Comparison of ENCODE assay signal across 1 cellular context in genomic region chr3:49248828-49249227, GRCh38.
A peak's percentile ranks its signal among the peaks of the same experiment; 100 is the strongest.
TF ChIP-seq lines count a peak whose summit lies in the region.

No MANE protein-coding gene starts in this region.

TF ChIP-seq in K562, 482 proteins besides CTCF, POLR2A, EP300 and RAD21 (continued from another document and continues in another):
- TF ChIP-seq CCNT2 (IDR thresholded peaks at IDR 0.05; ENCODE audit: borderline replicate concordance, extremely low read depth, insufficient read length, low read depth, low read length): no peak
- TF ChIP-seq NR2F6 (CRISPR knock-in tag; IDR thresholded peaks at IDR 0.05): no peak
- TF ChIP-seq PREB (CRISPR knock-in tag; IDR thresholded peaks at IDR 0.05): no peak
- no peak for TF ChIP-seq XRCC5 (IDR thresholded peaks at IDR 0.05; ENCODE audit: low read depth, low read length)
- TF ChIP-seq NFIC (IDR thresholded peaks at IDR 0.05): no peak
- TF ChIP-seq ZNF282 (CRISPR knock-in tag; IDR thresholded peaks at IDR 0.05): no peak
- TF ChIP-seq ZNF124 (CRISPR knock-in tag; IDR thresholded peaks at IDR 0.05): no peak
- no peak for TF ChIP-seq HDAC6 (IDR thresholded peaks at IDR 0.05; ENCODE audit: low read depth, low read length)
- TF ChIP-seq, protein P1, sequence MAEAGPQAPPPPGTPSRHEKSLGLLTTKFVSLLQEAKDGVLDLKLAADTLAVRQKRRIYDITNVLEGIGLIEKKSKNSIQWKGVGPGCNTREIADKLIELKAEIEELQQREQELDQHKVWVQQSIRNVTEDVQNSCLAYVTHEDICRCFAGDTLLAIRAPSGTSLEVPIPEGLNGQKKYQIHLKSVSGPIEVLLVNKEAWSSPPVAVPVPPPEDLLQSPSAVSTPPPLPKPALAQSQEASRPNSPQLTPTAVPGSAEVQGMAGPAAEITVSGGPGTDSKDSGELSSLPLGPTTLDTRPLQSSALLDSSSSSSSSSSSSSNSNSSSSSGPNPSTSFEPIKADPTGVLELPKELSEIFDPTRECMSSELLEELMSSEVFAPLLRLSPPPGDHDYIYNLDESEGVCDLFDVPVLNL (CRISPR knock-in tag; IDR thresholded peaks at IDR 0.05; ENCODE audit: low read depth): no peak
- TF ChIP-seq, protein P2, sequence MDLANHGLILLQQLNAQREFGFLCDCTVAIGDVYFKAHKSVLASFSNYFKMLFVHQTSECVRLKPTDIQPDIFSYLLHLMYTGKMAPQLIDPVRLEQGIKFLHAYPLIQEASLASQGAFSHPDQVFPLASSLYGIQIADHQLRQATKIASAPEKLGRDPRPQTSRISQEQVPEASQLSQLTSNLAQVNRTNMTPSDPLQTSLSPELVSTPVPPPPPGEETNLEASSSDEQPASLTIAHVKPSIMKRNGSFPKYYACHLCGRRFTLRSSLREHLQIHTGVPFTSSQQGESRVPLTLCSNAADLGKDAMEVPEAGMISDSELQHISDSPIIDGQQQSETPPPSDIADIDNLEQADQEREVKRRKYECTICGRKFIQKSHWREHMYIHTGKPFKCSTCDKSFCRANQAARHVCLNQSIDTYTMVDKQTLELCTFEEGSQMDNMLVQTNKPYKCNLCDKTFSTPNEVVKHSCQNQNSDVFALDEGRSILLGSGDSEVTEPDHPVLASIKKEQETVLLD (IDR thresholded peaks at IDR 0.05): no peak
- TF ChIP-seq ZHX1 (conservative IDR thresholded peaks at IDR 0.05; ENCODE audit: low read length): no peak
- TF ChIP-seq MYBL2 (IDR thresholded peaks at IDR 0.05; ENCODE audit: low read depth): no peak
- TF ChIP-seq MYBL2 (CRISPR knock-in tag; IDR thresholded peaks at IDR 0.05; ENCODE audit: borderline replicate concordance): no peak
- TF ChIP-seq NFIX (CRISPR knock-in tag; IDR thresholded peaks at IDR 0.05; ENCODE audit: low read depth): no peak
- no peak for TF ChIP-seq SAFB (IDR thresholded peaks at IDR 0.05; ENCODE audit: borderline replicate concordance, low read depth, low read length)
- no peak for TF ChIP-seq ZNF592 (IDR thresholded peaks at IDR 0.05)
- no peak for TF ChIP-seq ZNF76 (CRISPR knock-in tag; IDR thresholded peaks at IDR 0.05; ENCODE audit: borderline replicate concordance)
- no peak for TF ChIP-seq TBL1XR1 (IDR thresholded peaks at IDR 0.05; ENCODE audit: low read length in 2 of 2)
- 0 out of 2 replicates have a peak, but pooled peaks have one; percentile 20 for TF ChIP-seq SMAD4 (CRISPR knock-in tag; conservative IDR thresholded peaks at IDR 0.05)
- no peak for TF ChIP-seq NR2C1 (IDR thresholded peaks at IDR 0.05)
- TF ChIP-seq NR2C1 (tag; IDR thresholded peaks at IDR 0.05): no peak
- no peak for TF ChIP-seq CREBBP (IDR thresholded peaks at IDR 0.05; ENCODE audit: low read depth, low read length)
- TF ChIP-seq SIX5 (IDR thresholded peaks at IDR 0.05; ENCODE audit: borderline replicate concordance in 1 of 2, insufficient read depth in 1 of 2, low read depth in 1 of 2, low read length in 2 of 2): no peak
- TF ChIP-seq SMC3 (conservative IDR thresholded peaks at IDR 0.05; ENCODE audit: insufficient read depth, low read depth, low read length): no peak
- 0 out of 2 replicates have a peak, but pooled peaks have one; percentile 13 for TF ChIP-seq ELF1 (tag; IDR thresholded peaks at IDR 0.05)
- TF ChIP-seq PCBP2 (IDR thresholded peaks at IDR 0.05; ENCODE audit: low read depth, low read length, poor library complexity, severe bottlenecking): no peak
- TF ChIP-seq RNF219 (CRISPR knock-in tag; IDR thresholded peaks at IDR 0.05): no peak
- TF ChIP-seq SMARCB1 (IDR thresholded peaks at IDR 0.05; ENCODE audit: insufficient read length, low read depth): no peak
- TF ChIP-seq SRSF9 (IDR thresholded peaks at IDR 0.05; ENCODE audit: borderline replicate concordance, low read depth, low read length): no peak
- TF ChIP-seq NR3C1 (CRISPR knock-in tag; IDR thresholded peaks at IDR 0.05): no peak
- TF ChIP-seq CSDE1 (IDR thresholded peaks at IDR 0.05): no peak
- no peak for TF ChIP-seq BDP1 (IDR thresholded peaks at IDR 0.05; ENCODE audit: insufficient read depth, insufficient read length)
- TF ChIP-seq MEIS2 (IDR thresholded peaks at IDR 0.05; ENCODE audit: partially characterized antibody): no peak
- no peak for TF ChIP-seq ZNF696 (CRISPR knock-in tag; conservative IDR thresholded peaks at IDR 0.05)
- TF ChIP-seq CBX3 (IDR thresholded peaks at IDR 0.05; ENCODE audit: borderline replicate concordance in 1 of 2, low read length in 2 of 2): no peak
- TF ChIP-seq MCM3 (IDR thresholded peaks at IDR 0.05): no peak
- no peak for TF ChIP-seq AFF4 (CRISPR knock-in tag; IDR thresholded peaks at IDR 0.05)
- no peak for TF ChIP-seq HLTF (IDR thresholded peaks at IDR 0.05)
- TF ChIP-seq THAP12 (CRISPR knock-in tag; IDR thresholded peaks at IDR 0.05): no peak
- TF ChIP-seq HDGF (IDR thresholded peaks at IDR 0.05): no peak
- TF ChIP-seq PHB (CRISPR knock-in tag; IDR thresholded peaks at IDR 0.05): no peak
- TF ChIP-seq SMAD3 (CRISPR knock-in tag; conservative IDR thresholded peaks at IDR 0.05): no peak
- TF ChIP-seq, protein P3, sequence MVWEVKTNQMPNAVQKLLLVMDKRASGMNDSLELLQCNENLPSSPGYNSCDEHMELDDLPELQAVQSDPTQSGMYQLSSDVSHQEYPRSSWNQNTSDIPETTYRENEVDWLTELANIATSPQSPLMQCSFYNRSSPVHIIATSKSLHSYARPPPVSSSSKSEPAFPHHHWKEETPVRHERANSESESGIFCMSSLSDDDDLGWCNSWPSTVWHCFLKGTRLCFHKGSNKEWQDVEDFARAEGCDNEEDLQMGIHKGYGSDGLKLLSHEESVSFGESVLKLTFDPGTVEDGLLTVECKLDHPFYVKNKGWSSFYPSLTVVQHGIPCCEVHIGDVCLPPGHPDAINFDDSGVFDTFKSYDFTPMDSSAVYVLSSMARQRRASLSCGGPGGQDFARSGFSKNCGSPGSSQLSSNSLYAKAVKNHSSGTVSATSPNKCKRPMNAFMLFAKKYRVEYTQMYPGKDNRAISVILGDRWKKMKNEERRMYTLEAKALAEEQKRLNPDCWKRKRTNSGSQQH (CRISPR knock-in tag; IDR thresholded peaks at IDR 0.05): no peak
- TF ChIP-seq CBFB (CRISPR knock-in tag; IDR thresholded peaks at IDR 0.05): no peak
- TF ChIP-seq POLR2H (tag; IDR thresholded peaks at IDR 0.05; ENCODE audit: low read depth): no peak
